In the genomic region with DNA sequence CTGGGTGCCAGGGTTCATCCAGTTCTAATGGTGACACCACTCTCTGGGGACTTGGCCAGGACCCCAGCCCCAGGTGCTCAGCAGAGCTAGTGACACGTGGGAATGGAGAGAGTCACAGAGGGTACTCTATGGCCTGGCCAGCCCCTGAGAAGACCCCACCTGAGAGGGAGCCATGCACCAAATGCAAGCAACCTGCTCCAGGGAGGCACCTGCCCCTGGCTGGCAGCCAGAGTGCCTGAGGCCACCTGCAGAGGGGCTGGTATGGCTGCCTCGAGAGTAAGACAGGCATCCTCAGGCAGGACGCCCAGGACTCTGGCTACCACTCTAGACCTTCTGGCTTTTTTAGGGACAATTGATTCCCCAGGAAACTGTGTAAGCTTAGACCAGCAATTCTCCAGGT, we compare ENCODE assay signal across 30 cellular contexts. TPM values are rescaled to one million over a fixed set of nuclear protein-coding genes. Genes with fewer than 3 reads are reported as not detected.
DNase-seq lines count a peak whose midpoint lies in the region; TF ChIP-seq lines count a peak whose summit lies in the region.
"Had no signal": no experiment of that assay in that cellular context is flagged by ENCODE, and none has a peak within 500 bp of the region (broad histone marks: within the 10 kb centered on the region; RNA-seq: fewer than 3 reads in every experiment).

No MANE protein-coding gene starts in this region.

- TF ChIP-seq POLR2A in sigmoid colon (IDR thresholded peaks at IDR 0.05): no peak

- no peaks in the 10 kb centered on the region for H3K36me3 ChIP-seq in sigmoid colon
- H3K36me3 ChIP-seq: BLaER1 treated with 17β-estradiol and CSF1 and Interleukin-3, amounts not matched to agents 10 nM and 100 nM; SJSA1; stomach; WERI-Rb-1 had no signal

- no peak for TF ChIP-seq EP300 in sigmoid colon (IDR thresholded peaks at IDR 0.05)

- intact Hi-C loops in sigmoid colon (cut with DNase I): loop anchor here (10.0 kb wide), 1 partner anchor 1026 kb away; no protein-coding TSS in a partner anchor

- H3K4me1 ChIP-seq in sigmoid colon: no peaks in the 10 kb centered on the region
- H3K4me1 ChIP-seq: Caco-2, psoas muscle, SJSA1, stomach had no signal

- WGBS in sigmoid colon, 2 donors: 46 to 76% methylated on average over 3 of the region's 3 CpGs

- H3K4me3 ChIP-seq in sigmoid colon: no peak overlapping the region
- H3K4me3 ChIP-seq: BLaER1 treated with 17β-estradiol and CSF1 and Interleukin-3, amounts not matched to agents 10 nM and 100 nM; psoas muscle; SJSA1; stomach had no signal

- peak; percentile 37 for DNase-seq in COR-L47 (lab: John Stamatoyannopoulos, UW)
- DNase-seq in DMS79 treated with DMSO at 0.1 percent for 48 hours (lab: John Stamatoyannopoulos, UW): peak; percentile 45
- DNase-seq in NCI-H345 treated with DMSO at 0.1 percent for 48 hours (lab: John Stamatoyannopoulos, UW; ENCODE audit: unreplicated experiment): peak; percentile 55
- peak; percentile 72 for DNase-seq in mesenteric fat pad (ENCODE audit: low spot score)
- DNase-seq in GF-D8 (lab: John Stamatoyannopoulos, UW): no peak
- DNase-seq in NCI-H2196 treated with DMSO at 0.1 percent for 48 hours (lab: John Stamatoyannopoulos, UW; ENCODE audit: unreplicated experiment): no peak
- no peak for DNase-seq in sigmoid colon
- DNase-seq: activated CD4-positive, alpha-beta T cell treated with anti-CD3 and anti-CD28 coated beads for 48 hours; activated naive CD4-positive, alpha-beta T cell treated with Interleukin-2 at 50 U/mL for 16 hours; Caco-2; caudate nucleus; DMS53; GDM1; GOT3; HFFc6; midbrain; naive B cell; NCI-H1694 treated with DMSO at 0.1 percent for 48 hours; NCI-H226; NCI-H774; psoas muscle; stimulated activated CD4-positive, alpha-beta T cell treated with anti-CD3 and anti-CD28 coated beads, Interleukin-12 subunit alpha, Interleukin-12 subunit beta, amount 100 ng/mL, for 4 hours; stimulated activated CD4-positive, alpha-beta T cell treated with anti-CD3 and anti-CD28 coated beads, Interleukin-4, amount 100 ng/mL, for 1 hour; stomach; WERI-Rb-1 had no signal

- TF ChIP-seq CTCF in sigmoid colon (IDR thresholded peaks at IDR 0.05): no peak

- H3K9me3 ChIP-seq in sigmoid colon: peaks cover 0 to 9% (median 2%) of the 10 kb centered on the region in 4 donors
- H3K9me3 ChIP-seq: SJSA1 had no signal

- H3K27me3 ChIP-seq in sigmoid colon: no peaks in the 10 kb centered on the region
- H3K27me3 ChIP-seq: BLaER1 treated with 17β-estradiol and CSF1 and Interleukin-3, amounts not matched to agents 10 nM and 100 nM; SJSA1 had no signal

- no peak overlapping the region for H3K27ac ChIP-seq in sigmoid colon
- H3K27ac ChIP-seq: BLaER1 treated with 17β-estradiol and CSF1 and Interleukin-3, amounts not matched to agents 10 nM and 100 nM; psoas muscle; SJSA1; stomach; WERI-Rb-1 had no signal

RNA-seq across cellular contexts. Expression of gene CST7, which starts 38.6 kb away (rescaled TPM):
- total RNA-seq in mesenteric fat pad: 11.5 TPM
- total RNA-seq in sigmoid colon: 1 to 10 TPM in 1 of 4 donors, under 1 TPM in 2, not detected in 1; 0.66 to 3.5 (median 0.71) TPM
- 10 to 100 TPM in 1 of 3 donors, 1 to 10 TPM in 2; 3.9 to 10.4 (median 4.2) TPM for polyA plus RNA-seq in sigmoid colon
- total RNA-seq: Caco-2, fibroblast of villous mesenchyme, HFFc6, LHCN-M2, SJSA1 had no signal
- polyA plus RNA-seq: keratinocyte had no signal

Comparison
In these comparisons a context has a peak if more than half of its experiments do, and no peak if none do; other contexts are left out.
1. DNase-seq: peak in COR-L47 (single experiment), DMS79 treated with DMSO at 0.1 percent for 48 hours (single experiment), NCI-H345 treated with DMSO at 0.1 percent for 48 hours (single experiment) and mesenteric fat pad (single experiment); none in GF-D8 (single experiment), NCI-H2196 treated with DMSO at 0.1 percent for 48 hours (single experiment) and sigmoid colon (single experiment).